8 cellular contexts compared by ENCODE assay signal in the genomic region with DNA sequence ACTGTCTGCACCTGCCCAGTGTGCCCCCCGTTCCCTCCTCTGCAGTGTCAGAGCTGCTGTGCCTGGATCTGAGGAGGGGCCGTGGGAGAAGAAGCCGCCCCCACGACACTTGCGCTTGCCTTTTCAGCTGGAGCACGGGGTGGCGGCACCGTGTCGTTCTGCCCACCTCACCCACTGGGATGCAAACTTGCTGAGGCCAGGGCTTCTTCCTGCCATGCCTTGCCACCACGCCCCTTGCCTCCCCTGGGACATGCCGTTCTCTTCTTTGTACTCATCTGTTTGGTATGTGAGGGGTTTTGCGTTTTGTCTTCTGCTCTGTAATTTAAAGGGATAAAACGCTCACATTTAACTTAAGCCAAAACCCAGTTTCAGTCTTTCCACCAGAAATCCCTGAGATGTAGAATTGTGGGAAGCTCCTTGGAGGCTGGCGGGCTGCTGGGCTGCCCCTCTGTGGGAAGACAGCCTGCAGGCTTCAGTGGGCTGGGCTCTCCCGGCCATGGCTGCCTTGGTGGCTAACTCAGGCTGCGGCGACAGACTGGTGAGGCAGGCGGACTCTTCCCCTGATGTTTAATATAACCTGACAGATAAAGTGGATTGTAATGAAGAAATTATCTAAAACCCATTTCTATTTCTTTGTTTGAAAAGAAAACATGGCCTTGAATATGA.
A peak's percentile ranks its signal among the peaks of the same experiment; 100 is the strongest.
DNase-seq lines count a peak whose midpoint lies in the region; ATAC-seq, FAIRE-seq and TF ChIP-seq lines count a peak whose summit lies in the region.

No MANE protein-coding gene starts in this region.

- DNase-seq in AG10803 (ENCODE audit: low read depth): peak; percentile 78
- peak; percentile 75 for DNase-seq in HT1080 (ENCODE audit: low read depth)
- DNase-seq in bronchial epithelial cell (ENCODE audit: low read depth): peak; percentile 26
- DNase-seq in naive B cell: no peak
- no peak for DNase-seq in COR-L47 (lab: John Stamatoyannopoulos, UW)
- no peak for DNase-seq in medulla oblongata (ENCODE audit: extremely low spot score)
- no peak for DNase-seq in GM10248 (ENCODE audit: extremely low spot score)

- CTCF ChIA-PET in GM10248 (lab: Yijun Ruan, JAX): no interaction called here

- POLR2A ChIA-PET in GM10248 (lab: Yijun Ruan, JAX): no interaction called here

- peak overlapping the region in 5 of 8 donors; percentile 3 to 45 (median 14) for H3K4me3 Mint-ChIP-seq in naive B cell

- H3K4me3 ChIP-seq in AG10803 (ENCODE audit: low read length) (no peak overlapping the region), bronchial epithelial cell (ENCODE audit: low read depth, low read length) (no peak overlapping the region)

- TF ChIP-seq CTCF in AG10803 (conservative IDR thresholded peaks at IDR 0.05; ENCODE audit: low read length) (no peak), bronchial epithelial cell (IDR thresholded peaks at IDR 0.05; ENCODE audit: insufficient read depth, low read length, severe bottlenecking) (no peak), GM10248 (IDR thresholded peaks at IDR 0.05; ENCODE audit: control extremely low read depth, extremely low read depth, low read depth, missing control alignments) (no peak)

- no peaks in the 10 kb centered on the region for H3K36me3 ChIP-seq in bronchial epithelial cell (ENCODE audit: control insufficient read depth, insufficient read depth, low read length)

- no peaks in the 10 kb centered on the region for H3K27me3 Mint-ChIP-seq in naive B cell

- peaks cover 0 to 11% of the 10 kb centered on the region in 2 donors for H3K36me3 Mint-ChIP-seq in naive B cell

- peaks cover 0 to 1% (median 0%) of the 10 kb centered on the region in 7 donors for H3K9me3 Mint-ChIP-seq in naive B cell

- H3K27ac Mint-ChIP-seq in naive B cell: peak overlapping the region in 2 of 6 donors; percentile 48 to 92

- no peak for FAIRE-seq in bronchial epithelial cell (lab: Jason Lieb, UNC)

- ATAC-seq in naive B cell (ENCODE audit: low read depth in 2 of 2): no peak
- ATAC-seq in HG03175 (IDR thresholded peaks at IDR 0.05; ENCODE audit: unreplicated experiment): no peak

- peaks cover 31 to 45% (median 45%) of the 10 kb centered on the region in 3 donors for H3K4me1 Mint-ChIP-seq in naive B cell

- H3K27me3 ChIP-seq in bronchial epithelial cell (ENCODE audit: control insufficient read depth, insufficient read depth, low read length): no peaks in the 10 kb centered on the region

Comparison
In these comparisons a context has a peak if more than half of its experiments do, and no peak if none do; other contexts are left out.
1. DNase-seq: peak in AG10803 (single experiment), HT1080 (single experiment) and bronchial epithelial cell (single experiment); none in naive B cell (single experiment), COR-L47 (single experiment), medulla oblongata (single experiment) and GM10248 (single experiment).